In genomic region chr18:8661754-8662573, GRCh38 we compare ENCODE assay signal across 2 cellular contexts.
TF ChIP-seq lines count a peak whose summit lies in the region.

No MANE protein-coding gene starts in this region.

TF ChIP-seq in HEK293T, 16 proteins besides CTCF, POLR2A, EP300 and RAD21:
- no peak for TF ChIP-seq FOXA1 (IDR thresholded peaks at IDR 0.05)
- no peak for TF ChIP-seq ARNT (IDR thresholded peaks at IDR 0.05)
- no peak for TF ChIP-seq FOXK2 (IDR thresholded peaks at IDR 0.05)
- TF ChIP-seq L3MBTL2 (conservative IDR thresholded peaks at IDR 0.05): no peak
- no peak for TF ChIP-seq TARDBP (IDR thresholded peaks at IDR 0.05)
- TF ChIP-seq SP1 (IDR thresholded peaks at IDR 0.05): no peak
- no peak for TF ChIP-seq NFRKB (IDR thresholded peaks at IDR 0.05)
- no peak for TF ChIP-seq LEF1 (IDR thresholded peaks at IDR 0.05; ENCODE audit: borderline replicate concordance)
- no peak for TF ChIP-seq BHLHE40 (IDR thresholded peaks at IDR 0.05; ENCODE audit: borderline replicate concordance)
- TF ChIP-seq SUZ12 (IDR thresholded peaks at IDR 0.05): no peak

TF ChIP-seq in H1, 55 proteins besides CTCF, POLR2A, EP300 and RAD21:
- TF ChIP-seq E2F6 (IDR thresholded peaks at IDR 0.05): no peak
- 0 out of 4 replicates have a peak, but pooled peaks of 1 of the 2 experiments have one; percentile 58 for TF ChIP-seq HDAC2 (IDR thresholded peaks at IDR 0.05; ENCODE audit: borderline replicate concordance in 1 of 2, low read depth in 2 of 2, low read length in 2 of 2)
- TF ChIP-seq RNF2 (IDR thresholded peaks at IDR 0.05; ENCODE audit: borderline replicate concordance, low read depth, low read length, missing control alignments, poor library complexity, severe bottlenecking): no peak
- peak; percentile 56 for TF ChIP-seq CTBP2 (IDR thresholded peaks at IDR 0.05; ENCODE audit: borderline replicate concordance, insufficient read depth, insufficient read length, low read length)
- TF ChIP-seq CREB1 (IDR thresholded peaks at IDR 0.05): 0 out of 2 replicates have a peak, but pooled peaks have one; percentile 13
- TF ChIP-seq SIN3A (conservative IDR thresholded peaks at IDR 0.05 in 1 of 2, IDR thresholded peaks at IDR 0.05 in 1 of 2; ENCODE audit: low read depth in 1 of 2, low read length in 2 of 2): 0 out of 4 replicates have a peak, but pooled peaks have one; percentile 25 to 57
- TF ChIP-seq MAFK (IDR thresholded peaks at IDR 0.05; ENCODE audit: low read depth, low read length): no peak
- TF ChIP-seq ASH2L (IDR thresholded peaks at IDR 0.05; ENCODE audit: low read length): peak; percentile 28
- TF ChIP-seq NANOG (IDR thresholded peaks at IDR 0.05; ENCODE audit: insufficient read depth, low read depth, low read length, poor library complexity, severe bottlenecking): peak; percentile 85
- TF ChIP-seq MAX (IDR thresholded peaks at IDR 0.05): peak; percentile 14
TF ChIP-seq in H1: peak in this region for 7.
